In genomic region chr5:158748535-158748934, GRCh38 we compare ENCODE assay signal across 16 cellular contexts.
A peak's percentile ranks its signal among the peaks of the same experiment; 100 is the strongest.
DNase-seq lines count a peak whose midpoint lies in the region; ATAC-seq, FAIRE-seq and TF ChIP-seq lines count a peak whose summit lies in the region.
"Had no signal": no experiment of that assay in that cellular context is flagged by ENCODE, and none has a peak within 500 bp of the region (broad histone marks: within the 10 kb centered on the region; RNA-seq: fewer than 3 reads in every experiment).

No MANE protein-coding gene starts in this region.

- H2BK5ac ChIP-seq in IMR-90 (ENCODE audit: low read depth, low read length, poor library complexity, severe bottlenecking) (no peak overlapping the region), H1 (ENCODE audit: low read depth, low read length) (no peak overlapping the region)

- H3K27ac ChIP-seq in A549 (no peak overlapping the region), IMR-90 (ENCODE audit: insufficient read depth, low read length) (no peak overlapping the region), H1 (ENCODE audit: low read depth, low read length) (no peak overlapping the region), osteoblast (ENCODE audit: low read depth, low read length) (peak overlapping the region; percentile 47), RWPE1 (no peak overlapping the region)

- BruUV-seq in IMR-90 (replicated peaks; lab: Mats Ljungman, UMichigan) = no TSS peak

- H3K23me2 ChIP-seq in H1 (ENCODE audit: low read depth, low read length) = no peaks in the 10 kb centered on the region

- POLR2A ChIA-PET in A549 (lab: Yijun Ruan, JAX) (no interaction called here), IMR-90 (lab: Charles Lee; ENCODE audit: unreplicated experiment) (no interaction called here), H1 (lab: Charles Lee; ENCODE audit: partially characterized antibody) (no interaction called here), RWPE1 (lab: Yijun Ruan, JAX; ENCODE audit: low non-redundant PET) (no interaction called here)

- H2AK5ac ChIP-seq in IMR-90 (ENCODE audit: low read depth, low read length) = no peak overlapping the region
- H2AK5ac ChIP-seq in H1 (ENCODE audit: low read depth, low read length) = no peak overlapping the region

- H3K18ac ChIP-seq in IMR-90 (ENCODE audit: low read depth, low read length) (no peak overlapping the region), H1 (ENCODE audit: extremely low read depth, low read length) (no peak overlapping the region)

- H3K9me3 ChIP-seq in A549 = no peaks in the 10 kb centered on the region
- no peaks in the 10 kb centered on the region for H3K9me3 ChIP-seq in IMR-90 (ENCODE audit: control insufficient read depth, insufficient read depth, low read length)
- no peaks in the 10 kb centered on the region for H3K9me3 ChIP-seq in H1 (ENCODE audit: insufficient read depth in 2 of 2, low read depth in 1 of 2, low read length in 1 of 2)
- no peaks in the 10 kb centered on the region for H3K9me3 ChIP-seq in osteoblast (ENCODE audit: low read depth, low read length)
- H3K9me3 ChIP-seq: Caco-2 had no signal

- no peaks in the 10 kb centered on the region for H3K36me3 ChIP-seq in IMR-90 (ENCODE audit: control insufficient read depth, insufficient read depth, low read length)
- H3K36me3 ChIP-seq in H1 (ENCODE audit: control insufficient read depth in 2 of 4, insufficient read depth in 4 of 4, low read length in 3 of 4) = no peaks in the 10 kb centered on the region
- H3K36me3 ChIP-seq in osteoblast (ENCODE audit: insufficient read depth, low read length) = no peaks in the 10 kb centered on the region

- no peaks in the 10 kb centered on the region for H3K79me2 ChIP-seq in H1 (ENCODE audit: control insufficient read depth in 1 of 2, insufficient read depth in 2 of 2, low read length in 2 of 2)
- peaks cover 30% of the 10 kb centered on the region for H3K79me2 ChIP-seq in osteoblast (ENCODE audit: insufficient read depth, low read length)

- H4K5ac ChIP-seq in IMR-90 (ENCODE audit: low read depth, low read length) (no peak overlapping the region), H1 (ENCODE audit: insufficient read length, low read depth, low read length) (no peak overlapping the region)

- no peak for DNase-seq in A549 (ENCODE audit: low read depth in 1 of 2, low spot score in 1 of 2)
- no peak for DNase-seq in IMR-90
- no peak for DNase-seq in H1 (ENCODE audit: low read depth in 1 of 2, low spot score in 2 of 2)
- no peak for DNase-seq in osteoblast (ENCODE audit: insufficient read length, low spot score, missing footprints)
- no peak for DNase-seq in dermis blood vessel endothelial cell
- DNase-seq in C1 segment of cervical spinal cord (lab: John Stamatoyannopoulos, UW) = no peak
- no peak for DNase-seq in RWPE1 (ENCODE audit: low spot score)
- DNase-seq: 8988T; ACHN; Caco-2; CD8-positive, alpha-beta memory T cell; DND-41; GDM1 had no signal

- H4K20me1 ChIP-seq in IMR-90 (ENCODE audit: insufficient read depth, low read length) (no peaks in the 10 kb centered on the region), H1 (replicated peaks in 1 of 2; ENCODE audit: control insufficient read depth in 1 of 2, insufficient read depth in 2 of 2, low read length in 2 of 2) (no peaks in the 10 kb centered on the region), osteoblast (ENCODE audit: insufficient read depth, low read length) (no peaks in the 10 kb centered on the region)

- no peak for TF ChIP-seq CTCF in A549 (IDR thresholded peaks at IDR 0.05)
- TF ChIP-seq CTCF in IMR-90 (conservative IDR thresholded peaks at IDR 0.05; ENCODE audit: low read depth, low read length) = no peak
- TF ChIP-seq CTCF in H1 (IDR thresholded peaks at IDR 0.05; ENCODE audit: control extremely low read depth in 1 of 3, insufficient read depth in 1 of 3, low read depth in 1 of 3, low read length in 3 of 3) = no peak
- no peak for TF ChIP-seq CTCF in osteoblast (IDR thresholded peaks at IDR 0.05; ENCODE audit: extremely low read depth, low read depth, low read length)
- no peak for TF ChIP-seq CTCF in RWPE1 (conservative IDR thresholded peaks at IDR 0.05; ENCODE audit: low read depth)

- no peak overlapping the region for H2AFZ ChIP-seq in IMR-90 (replicated peaks; ENCODE audit: low read length, poor library complexity)
- H2AFZ ChIP-seq in H1 (ENCODE audit: low read length) = no peak overlapping the region
- no peak overlapping the region for H2AFZ ChIP-seq in osteoblast (ENCODE audit: low read length)

- H2BK20ac ChIP-seq in IMR-90 (ENCODE audit: low read depth, low read length) = no peak overlapping the region
- no peak overlapping the region for H2BK20ac ChIP-seq in H1 (ENCODE audit: low read length)

- H3K27me3 ChIP-seq in IMR-90 (ENCODE audit: control insufficient read depth, insufficient read depth, low read length) = no peaks in the 10 kb centered on the region; the same call in 1 of the 2 replicates
- no peaks in the 10 kb centered on the region; a peak in 1 of 7 replicates for H3K27me3 ChIP-seq in H1 (replicated peaks in 1 of 4; ENCODE audit: control insufficient read depth in 3 of 4, extremely low read depth in 1 of 4, insufficient read depth in 3 of 4, low read length in 3 of 4)
- no peaks in the 10 kb centered on the region for H3K27me3 ChIP-seq in osteoblast (ENCODE audit: insufficient read depth, low read length)

- dilution Hi-C loops in IMR-90 (cut with HindIII; ENCODE audit: low sequenced_read_pairs, unreplicated experiment) = no loop called here

- TF ChIP-seq EP300 in A549 (IDR thresholded peaks at IDR 0.05) (no peak), H1 (IDR thresholded peaks at IDR 0.05; ENCODE audit: borderline replicate concordance in 1 of 2, low read depth in 2 of 2, low read length in 2 of 2) (no peak)

- no peak overlapping the region for H4K8ac ChIP-seq in IMR-90 (ENCODE audit: low read depth in 2 of 2, low read length in 2 of 2)
- H4K8ac ChIP-seq in H1 (ENCODE audit: extremely low read depth, insufficient read depth, low read length) = no peak overlapping the region

- no peak overlapping the region for H3K4me3 ChIP-seq in A549
- no peak overlapping the region for H3K4me3 ChIP-seq in IMR-90 (ENCODE audit: insufficient read depth, low read depth, low read length)
- no peak overlapping the region for H3K4me3 ChIP-seq in H1 (ENCODE audit: extremely low read depth in 1 of 4, insufficient read depth in 2 of 4, low read depth in 3 of 4, low read length in 4 of 4)
- no peak overlapping the region for H3K4me3 ChIP-seq in osteoblast (ENCODE audit: insufficient read depth, low read length)

- in situ Hi-C loops in IMR-90 (cut with MboI; ENCODE audit: low sequenced_read_pairs) = no loop called here

- H2BK120ac ChIP-seq in IMR-90 (ENCODE audit: low read depth, low read length) = no peak overlapping the region
- no peak overlapping the region for H2BK120ac ChIP-seq in H1 (replicated peaks; ENCODE audit: low read depth, low read length)

- FAIRE-seq in A549 (lab: Jason Lieb, UNC) (no peak), H1 (lab: Jason Lieb, UNC) (no peak)
- FAIRE-seq: H54 had no signal

- H3K23ac ChIP-seq in IMR-90 (ENCODE audit: low read depth, low read length) = no peak overlapping the region
- H3K23ac ChIP-seq in H1 (ENCODE audit: insufficient read length) = no peak overlapping the region

- no peak overlapping the region for H3K4ac ChIP-seq in IMR-90 (ENCODE audit: low read depth, low read length)
- no peak overlapping the region for H3K4ac ChIP-seq in H1 (replicated peaks; ENCODE audit: insufficient read length, low read depth, low read length)

- ATAC-seq in A549 = no peak
- ATAC-seq in IMR-90 (ENCODE audit: low read depth) = no peak
- no peak for ATAC-seq in GM21515 (IDR thresholded peaks at IDR 0.05; ENCODE audit: unreplicated experiment)
- ATAC-seq: HCT116 had no signal

- no peak for TF ChIP-seq RAD21 in A549 (conservative IDR thresholded peaks at IDR 0.05 in 1 of 2, IDR thresholded peaks at IDR 0.05 in 1 of 2)
- TF ChIP-seq RAD21 in IMR-90 (IDR thresholded peaks at IDR 0.05; ENCODE audit: low read length) = no peak
- TF ChIP-seq RAD21 in H1 (IDR thresholded peaks at IDR 0.05 in 1 of 2, conservative IDR thresholded peaks at IDR 0.05 in 1 of 2; ENCODE audit: low read depth in 2 of 2, low read length in 2 of 2) = no peak

- H3K14ac ChIP-seq in IMR-90 (replicated peaks; ENCODE audit: low read depth, low read length) (no peak overlapping the region), H1 (ENCODE audit: insufficient read length) (no peak overlapping the region)

- H3K4me2 ChIP-seq in A549 = no peak overlapping the region
- H3K4me2 ChIP-seq in IMR-90 (ENCODE audit: low read depth, low read length) = no peak overlapping the region
- no peak overlapping the region for H3K4me2 ChIP-seq in H1 (ENCODE audit: insufficient read depth in 1 of 2, low read depth in 2 of 2, low read length in 2 of 2)
- H3K4me2 ChIP-seq in osteoblast (ENCODE audit: insufficient read depth, low read length) = peak overlapping the region; percentile 12

- H3K9ac ChIP-seq in IMR-90 (ENCODE audit: low read depth, low read length) (no peak overlapping the region), H1 (replicated peaks in 1 of 4; ENCODE audit: extremely low read depth in 1 of 4, low read depth in 3 of 4, low read length in 3 of 4) (no peak overlapping the region)

- H2BK15ac ChIP-seq in IMR-90 (ENCODE audit: low read depth, low read length) = no peak overlapping the region
- no peak overlapping the region for H2BK15ac ChIP-seq in H1 (ENCODE audit: low read length)

- no peak overlapping the region for H2BK12ac ChIP-seq in H1 (ENCODE audit: low read depth, low read length)

- H4K91ac ChIP-seq in IMR-90 (ENCODE audit: insufficient read depth, low read depth, low read length) = no peak overlapping the region
- no peak overlapping the region for H4K91ac ChIP-seq in H1 (replicated peaks; ENCODE audit: insufficient read length, low read length)

- H2AK9ac ChIP-seq in IMR-90 (replicated peaks; ENCODE audit: low read depth, low read length, poor library complexity) = no peak overlapping the region

- H3K9me1 ChIP-seq in IMR-90 (ENCODE audit: insufficient read depth, low read length) = no peaks in the 10 kb centered on the region

- H3K79me1 ChIP-seq in IMR-90 (ENCODE audit: low read depth in 1 of 2, low read length in 2 of 2) = no peaks in the 10 kb centered on the region
- H3K79me1 ChIP-seq in H1 (ENCODE audit: low read depth, low read length) = no peaks in the 10 kb centered on the region

- H3K56ac ChIP-seq in IMR-90 (ENCODE audit: extremely low read depth, insufficient read depth, low read length) (no peak overlapping the region), H1 (replicated peaks; ENCODE audit: insufficient read length, low read depth, low read length) (no peak overlapping the region)

- TF ChIP-seq POLR2A in A549 (IDR thresholded peaks at IDR 0.05; ENCODE audit: low read length) = no peak
- no peak for TF ChIP-seq POLR2A in IMR-90 (IDR thresholded peaks at IDR 0.05; ENCODE audit: low read depth, low read length)
- no peak for TF ChIP-seq POLR2A in H1 (IDR thresholded peaks at IDR 0.05; ENCODE audit: control extremely low read depth in 1 of 2, low read depth in 2 of 2, low read length in 2 of 2)

- 55% methylated on average over 5 of the region's 5 CpGs for WGBS in A549 (ENCODE audit: missing lambda C conversion rate)
- WGBS in IMR-90 (ENCODE audit: extremely low coverage in 2 of 2, insufficient read length in 1 of 2), 2 experiments = no CpG with 5 or more reads among the region's 5 CpGs
- 75% methylated on average over 5 of the region's 5 CpGs; no CpG with 5 or more reads in 1 of the 2 experiments for WGBS in H1 (ENCODE audit: extremely low coverage in 1 of 2, insufficient coverage in 1 of 2, insufficient read length in 1 of 2, insufficient replicate concordance in 2 of 2, low coverage in 1 of 2, low lambda C conversion rate in 2 of 2, missing lambda C conversion rate in 1 of 2), 2 experiments

- intact Hi-C loops in IMR-90 (cut with micrococcal nuclease) = no loop called here

- CTCF ChIA-PET in A549 (lab: Yijun Ruan, JAX) (no interaction called here), IMR-90 (lab: Yijun Ruan, JAX) (no interaction called here), H1 (lab: Charles Lee; ENCODE audit: partially characterized antibody) (interaction anchor here (1.6 kb wide), 1 partner anchor 10 kb away, joined by 6 read pairs; no protein-coding TSS in a partner anchor), RWPE1 (lab: Yijun Ruan, JAX) (no interaction called here)

- H3K4me1 ChIP-seq in A549 = no peaks in the 10 kb centered on the region
- no peaks in the 10 kb centered on the region for H3K4me1 ChIP-seq in IMR-90 (ENCODE audit: control insufficient read depth, insufficient read depth, low read length)
- H3K4me1 ChIP-seq in H1 (replicated peaks in 1 of 4; ENCODE audit: control insufficient read depth in 3 of 4, insufficient read depth in 4 of 4, low read length in 3 of 4) = peaks cover 0 to 4% (median 0%) of the 10 kb centered on the region in 4 experiments; a peak in 1 of 7 replicates
- H3K4me1 ChIP-seq in osteoblast (ENCODE audit: insufficient read depth, low read length) = peaks cover 42% of the 10 kb centered on the region
- H3K4me1 ChIP-seq: Caco-2 had no signal

Comparison
In these comparisons a context has a peak if more than half of its experiments do, and no peak if none do; other contexts are left out.
1. Of the 18 proteins assayed by ChIP-seq in both H1 and A549: peak only in H1: none; only in A549: none; in both: MAFK; in neither: 17.